Comparison of ENCODE assay signal across 32 cellular contexts in the genomic region with DNA sequence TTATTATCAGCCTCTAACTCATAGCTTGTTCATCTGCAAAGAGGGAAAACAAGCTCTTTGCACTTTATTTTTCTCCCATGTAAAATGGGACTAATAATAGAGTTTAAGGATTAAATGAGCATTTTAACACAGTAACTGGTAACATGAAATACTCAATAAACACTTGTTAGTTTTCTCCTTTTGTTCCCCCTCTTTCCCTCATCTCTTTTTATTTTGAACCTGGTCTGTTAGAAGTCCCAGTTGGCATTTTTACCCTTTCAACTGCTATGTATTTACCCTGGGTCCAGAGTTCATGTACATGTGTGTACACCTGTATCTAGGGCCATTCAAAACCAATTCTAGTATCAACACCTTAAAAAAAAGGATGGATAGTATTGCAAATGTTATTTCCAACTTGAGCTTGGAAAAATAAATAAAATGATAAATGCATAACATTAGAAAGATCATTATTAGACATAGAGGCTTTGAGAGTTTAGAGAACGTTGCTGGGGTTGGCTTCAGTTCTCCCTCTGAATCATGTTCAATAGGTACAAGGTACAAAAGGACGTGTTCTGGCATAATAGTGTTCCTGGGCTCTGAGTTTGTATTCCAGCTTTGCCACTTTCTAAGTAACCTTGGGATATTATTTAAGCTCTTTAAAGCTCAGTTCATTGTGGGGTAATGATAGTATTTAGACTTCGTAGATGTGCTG.
"Had no signal": no experiment of that assay in that cellular context is flagged by ENCODE, and none has a peak within 500 bp of the region (broad histone marks: within the 10 kb centered on the region; RNA-seq: fewer than 3 reads in every experiment).

No MANE protein-coding gene starts in this region.

- H3K27ac Mint-ChIP-seq: activated CD4-positive, alpha-beta memory T cell treated with anti-CD3 and anti-CD28 coated beads for 36 hours; activated CD4-positive, alpha-beta T cell treated with anti-CD3 and anti-CD28 coated beads, Interleukin-2, amount 10 ng/mL, durations not matched to agents 24 days and 14 days; activated naive CD8-positive, alpha-beta T cell treated with anti-CD3 and anti-CD28 coated beads, Interleukin-2, amount 50 U/mL, for 24 hours; activated T-cell treated with anti-CD3 and anti-CD28 coated beads, Interleukin-2, amount 50 U/mL, for 24 hours; activated T-helper 17 cell treated with anti-CD3 and anti-CD28 coated beads, Interleukin-2, amount 50 U/mL, for 72 hours; dendritic cell treated with granulocyte-macrophage colony-stimulating factor and Interleukin-4, amounts not matched to agents 40 ng/mL and 50 ng/mL, for 4 days; naive B cell; nephron progenitor cell; T-helper 17 cell had no signal

- DNase-seq: activated CD4-positive, alpha-beta memory T cell treated with anti-CD3 and anti-CD28 coated beads for 36 hours; activated CD4-positive, alpha-beta T cell treated with anti-CD3 and anti-CD28 coated beads, Interleukin-2, amount 10 ng/mL, durations not matched to agents 24 days and 14 days; activated CD4-positive, CD25-positive, alpha-beta regulatory T cell treated with anti-CD3 and anti-CD28 coated beads, Interleukin-2, amount 50 U/mL, for 72 hours; activated CD8-positive, alpha-beta memory T cell treated with anti-CD3 and anti-CD28 coated beads, Interleukin-2, amount 50 U/mL, for 48 hours; activated gamma-delta T cell treated with Interleukin-2 at 50 U/mL for 16 hours; activated naive CD8-positive, alpha-beta T cell treated with anti-CD3 and anti-CD28 coated beads, Interleukin-2, amount 50 U/mL, for 24 hours; activated T-cell treated with anti-CD3 and anti-CD28 coated beads, Interleukin-2, amount 50 U/mL, for 24 hours; amygdala; central memory CD4-positive, alpha-beta T cell; esophagus squamous epithelium; foreskin melanocyte; left ventricle myocardium superior; mammary epithelial cell; naive B cell; nephron progenitor cell; ovary; retina; sigmoid colon; stimulated activated CD4-positive, alpha-beta T cell treated with anti-CD3 and anti-CD28 coated beads, Interleukin-15, amount 100 ng/mL, for 24 hours; stimulated activated CD4-positive, alpha-beta T cell treated with anti-CD3 and anti-CD28 coated beads, Interleukin-2, amount 100 ng/mL, for 24 hours; stimulated activated naive CD4-positive, alpha-beta T cell; T-helper 17 cell; T1000; tibial artery had no signal

- H3K27me3 ChIP-seq: breast epithelium, esophagus squamous epithelium, ovary, sigmoid colon, suprapubic skin, tibial artery had no signal

- H3K4me3 Mint-ChIP-seq: activated CD4-positive, alpha-beta memory T cell treated with anti-CD3 and anti-CD28 coated beads for 36 hours; activated CD4-positive, alpha-beta T cell treated with anti-CD3 and anti-CD28 coated beads, Interleukin-2, amount 10 ng/mL, durations not matched to agents 24 days and 14 days; activated naive CD4-positive, alpha-beta T cell treated with anti-CD3 and anti-CD28 coated beads, Interleukin-2, amount 50 U/mL, for 24 hours; activated naive CD8-positive, alpha-beta T cell treated with anti-CD3 and anti-CD28 coated beads, Interleukin-2, amount 50 U/mL, for 24 hours; activated T-cell treated with anti-CD3 and anti-CD28 coated beads, Interleukin-2, amount 50 U/mL, for 24 hours; dendritic cell treated with granulocyte-macrophage colony-stimulating factor and Interleukin-4, amounts not matched to agents 40 ng/mL and 50 ng/mL, for 4 days; naive B cell; nephron progenitor cell; T-helper 17 cell had no signal

- ATAC-seq: activated naive CD8-positive, alpha-beta T cell treated with anti-CD3 and anti-CD28 coated beads, Interleukin-2, amount 50 U/mL, for 24 hours; activated T-helper 17 cell treated with anti-CD3 and anti-CD28 coated beads, Interleukin-2, amount 50 U/mL, for 72 hours; left ventricle myocardium superior; T-helper 17 cell had no signal

- H3K27me3 Mint-ChIP-seq: activated CD4-positive, alpha-beta memory T cell treated with anti-CD3 and anti-CD28 coated beads for 36 hours; activated naive CD4-positive, alpha-beta T cell treated with anti-CD3 and anti-CD28 coated beads, Interleukin-2, amount 50 U/mL, for 24 hours; activated naive CD8-positive, alpha-beta T cell treated with anti-CD3 and anti-CD28 coated beads, Interleukin-2, amount 50 U/mL, for 24 hours; activated T-cell treated with anti-CD3 and anti-CD28 coated beads, Interleukin-2, amount 50 U/mL, for 24 hours; activated T-helper 17 cell treated with anti-CD3 and anti-CD28 coated beads, Interleukin-2, amount 50 U/mL, for 72 hours; dendritic cell treated with granulocyte-macrophage colony-stimulating factor and Interleukin-4, amounts not matched to agents 40 ng/mL and 50 ng/mL, for 4 days had no signal

- H3K9me3 Mint-ChIP-seq: activated CD4-positive, alpha-beta memory T cell treated with anti-CD3 and anti-CD28 coated beads for 36 hours; activated CD4-positive, alpha-beta T cell treated with anti-CD3 and anti-CD28 coated beads, Interleukin-2, amount 10 ng/mL, durations not matched to agents 24 days and 14 days; activated naive CD4-positive, alpha-beta T cell treated with anti-CD3 and anti-CD28 coated beads, Interleukin-2, amount 50 U/mL, for 24 hours; activated naive CD8-positive, alpha-beta T cell treated with anti-CD3 and anti-CD28 coated beads, Interleukin-2, amount 50 U/mL, for 24 hours; activated T-cell treated with anti-CD3 and anti-CD28 coated beads, Interleukin-2, amount 50 U/mL, for 24 hours; activated T-helper 17 cell treated with anti-CD3 and anti-CD28 coated beads, Interleukin-2, amount 50 U/mL, for 72 hours; dendritic cell treated with granulocyte-macrophage colony-stimulating factor and Interleukin-4, amounts not matched to agents 40 ng/mL and 50 ng/mL, for 4 days; naive B cell had no signal

- H3K27ac ChIP-seq: breast epithelium, esophagus squamous epithelium, ovary, prostate gland, sigmoid colon, suprapubic skin, tibial artery had no signal

- H3K4me2 ChIP-seq: smooth muscle cell had no signal

- H3K4me3 ChIP-seq: breast epithelium, esophagus squamous epithelium, ovary, prostate gland, sigmoid colon, smooth muscle cell, suprapubic skin, tibial artery had no signal

- H3K9me3 ChIP-seq: breast epithelium, esophagus squamous epithelium, ovary, prostate gland, sigmoid colon, suprapubic skin, tibial artery had no signal

- FAIRE-seq: islet of Langerhans had no signal

- H3K4me1 ChIP-seq: prostate gland had no signal

- H3K36me3 ChIP-seq: breast epithelium, esophagus squamous epithelium, ovary, prostate gland, sigmoid colon, suprapubic skin, tibial artery had no signal
